Comparison of ENCODE assay signal across 8 cellular contexts in the genomic region with DNA sequence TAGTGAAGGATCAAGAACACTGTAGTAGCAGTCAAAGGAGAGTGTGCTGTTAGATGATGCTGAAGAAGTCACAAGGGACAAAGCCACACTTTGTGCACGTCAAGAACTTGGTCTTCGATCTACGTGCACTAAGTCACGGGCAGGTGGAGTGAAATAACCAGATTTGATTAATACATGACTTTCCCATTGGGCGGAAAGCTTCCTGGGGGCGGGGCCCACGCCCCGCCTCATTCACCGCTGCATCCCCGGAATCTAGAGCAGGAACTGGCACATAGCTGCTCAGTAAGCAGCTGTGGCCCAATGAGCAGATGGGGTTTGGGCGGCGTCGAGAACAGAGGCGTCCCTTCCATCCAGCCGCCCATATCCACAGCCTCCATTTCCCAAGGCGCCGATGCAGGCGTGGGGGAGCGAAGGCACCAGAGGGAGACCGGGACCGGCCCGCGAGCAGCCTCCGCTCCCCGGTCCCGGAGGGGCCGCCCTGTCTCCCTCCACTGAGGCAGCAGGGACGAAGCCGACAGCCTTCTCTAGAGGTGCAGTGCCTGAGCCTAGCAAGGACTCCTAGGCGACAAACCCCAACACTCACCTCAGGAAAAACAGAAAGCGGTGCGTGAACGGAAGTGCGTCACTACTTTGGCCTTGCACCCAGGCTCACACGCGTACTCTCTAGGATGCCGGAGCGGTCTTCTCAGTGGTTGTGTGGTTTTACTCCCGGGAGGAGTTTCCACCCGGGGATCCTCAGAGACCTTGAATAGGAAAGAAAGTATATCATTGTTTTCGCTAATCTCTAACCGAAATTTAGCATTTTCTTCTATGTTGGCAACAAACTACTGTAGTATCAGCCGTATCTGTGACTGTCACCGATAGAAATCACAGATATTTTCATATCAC. TPM values are rescaled to one million over a fixed set of nuclear protein-coding genes. Genes with fewer than 3 reads are reported as not detected.
DNase-seq lines count a peak whose midpoint lies in the region; ATAC-seq and TF ChIP-seq lines count a peak whose summit lies in the region.

No MANE protein-coding gene starts in this region.

- H3K27me3 ChIP-seq in neural cell (ENCODE audit: insufficient read depth, low read depth, low read length) = no peaks in the 10 kb centered on the region

- H2AFZ ChIP-seq in neural cell (ENCODE audit: low read depth, low read length) = peak overlapping the region; percentile 94

- H3K4me2 ChIP-seq in neural cell (ENCODE audit: low read length) = peak overlapping the region; percentile 90

- peak overlapping the region; percentile 84 to 85 for H3K27ac Mint-ChIP-seq in stimulated activated naive CD8-positive, alpha-beta T cell treated with anti-CD3 and anti-CD28 coated beads, Interleukin-15, amount 100 ng/mL, for 72 hours

- no peak for TF ChIP-seq CTCF in LNCaP clone FGC (IDR thresholded peaks at IDR 0.05; ENCODE audit: control insufficient read depth, extremely low read depth, insufficient read depth)
- TF ChIP-seq CTCF in fibroblast of villous mesenchyme (IDR thresholded peaks at IDR 0.05; ENCODE audit: insufficient read depth, low read depth, low read length) = no peak
- TF ChIP-seq CTCF in neural cell (IDR thresholded peaks at IDR 0.05; ENCODE audit: poor library complexity, severe bottlenecking) = peak; percentile 28

- DNase-seq in EL (peak; percentile 92), H4 (ENCODE audit: low spot score) (peak; percentile 89), LNCaP clone FGC (ENCODE audit: low read depth) (peak; percentile 78), SHP77 (lab: John Stamatoyannopoulos, UW) (peak; percentile 86 to 87), activated gamma-delta T cell (lab: John Stamatoyannopoulos, UW) (peak; percentile 51), fibroblast of villous mesenchyme (ENCODE audit: low read depth) (peak; percentile 96)
- peak; percentile 70 to 82 for DNase-seq in stimulated activated naive CD8-positive, alpha-beta T cell treated with anti-CD3 and anti-CD28 coated beads, Interleukin-15, amount 100 ng/mL, for 72 hours

- no peaks in the 10 kb centered on the region for H3K9me3 ChIP-seq in neural cell (ENCODE audit: low read length)

- H3K36me3 ChIP-seq in neural cell (ENCODE audit: insufficient read depth, low read length) = no peaks in the 10 kb centered on the region

- H3F3A ChIP-seq in neural cell (ENCODE audit: insufficient read depth, low read length, poor library complexity, severe bottlenecking) = no peaks in the 10 kb centered on the region

- peak; percentile 79 for TF ChIP-seq EP300 in neural cell (conservative IDR thresholded peaks at IDR 0.05; ENCODE audit: poor library complexity, severe bottlenecking)

- no peaks in the 10 kb centered on the region for H3K79me2 ChIP-seq in neural cell (replicated peaks; ENCODE audit: insufficient read depth, low read length)

- peak overlapping the region; percentile 78 for H3K4me3 ChIP-seq in LNCaP clone FGC (ENCODE audit: low read depth, low read length)
- H3K4me3 ChIP-seq in fibroblast of villous mesenchyme (ENCODE audit: low read depth, low read length) = peak overlapping the region; percentile 96
- H3K4me3 ChIP-seq in neural cell (ENCODE audit: low read length) = peak overlapping the region; percentile 78

- H4K20me1 ChIP-seq in neural cell (ENCODE audit: insufficient read depth) = no peaks in the 10 kb centered on the region

- H3K27ac ChIP-seq in neural cell (ENCODE audit: low read length) = peak overlapping the region; percentile 96

- H3K9me3 Mint-ChIP-seq in stimulated activated naive CD8-positive, alpha-beta T cell treated with anti-CD3 and anti-CD28 coated beads, Interleukin-15, amount 100 ng/mL, for 72 hours = no peaks in the 10 kb centered on the region

- no peaks in the 10 kb centered on the region for H3K27me3 Mint-ChIP-seq in stimulated activated naive CD8-positive, alpha-beta T cell treated with anti-CD3 and anti-CD28 coated beads, Interleukin-15, amount 100 ng/mL, for 72 hours

- H3K4me3 Mint-ChIP-seq in stimulated activated naive CD8-positive, alpha-beta T cell treated with anti-CD3 and anti-CD28 coated beads, Interleukin-15, amount 100 ng/mL, for 72 hours = peak overlapping the region; percentile 84 to 87

- H3K4me1 Mint-ChIP-seq in stimulated activated naive CD8-positive, alpha-beta T cell treated with anti-CD3 and anti-CD28 coated beads, Interleukin-15, amount 100 ng/mL, for 72 hours = peaks cover 16% of the 10 kb centered on the region

- no peak for TF ChIP-seq RAD21 in neural cell (conservative IDR thresholded peaks at IDR 0.05)

- no peaks in the 10 kb centered on the region for H3K9me2 ChIP-seq in neural cell (ENCODE audit: insufficient read depth, low read length)

- peak overlapping the region; percentile 96 for H3K9ac ChIP-seq in neural cell (ENCODE audit: low read length)

- ATAC-seq in stimulated activated naive CD8-positive, alpha-beta T cell treated with anti-CD3 and anti-CD28 coated beads, Interleukin-15, amount 100 ng/mL, for 72 hours = peak; percentile 98

TF ChIP-seq in neural cell, 6 proteins besides CTCF, POLR2A, EP300 and RAD21:
- no peak for TF ChIP-seq EZH2 (IDR thresholded peaks at IDR 0.05; ENCODE audit: borderline replicate concordance, insufficient read depth, low read length, poor library complexity, severe bottlenecking)
- peak; percentile 98 for TF ChIP-seq POLR2AphosphoS5 (IDR thresholded peaks at IDR 0.05)
- TF ChIP-seq TAF1 (IDR thresholded peaks at IDR 0.05; ENCODE audit: low read depth) = peak; percentile 90
- TF ChIP-seq SMC3 (conservative IDR thresholded peaks at IDR 0.05; ENCODE audit: poor library complexity) = peak; percentile 54
- TF ChIP-seq, protein P1, sequence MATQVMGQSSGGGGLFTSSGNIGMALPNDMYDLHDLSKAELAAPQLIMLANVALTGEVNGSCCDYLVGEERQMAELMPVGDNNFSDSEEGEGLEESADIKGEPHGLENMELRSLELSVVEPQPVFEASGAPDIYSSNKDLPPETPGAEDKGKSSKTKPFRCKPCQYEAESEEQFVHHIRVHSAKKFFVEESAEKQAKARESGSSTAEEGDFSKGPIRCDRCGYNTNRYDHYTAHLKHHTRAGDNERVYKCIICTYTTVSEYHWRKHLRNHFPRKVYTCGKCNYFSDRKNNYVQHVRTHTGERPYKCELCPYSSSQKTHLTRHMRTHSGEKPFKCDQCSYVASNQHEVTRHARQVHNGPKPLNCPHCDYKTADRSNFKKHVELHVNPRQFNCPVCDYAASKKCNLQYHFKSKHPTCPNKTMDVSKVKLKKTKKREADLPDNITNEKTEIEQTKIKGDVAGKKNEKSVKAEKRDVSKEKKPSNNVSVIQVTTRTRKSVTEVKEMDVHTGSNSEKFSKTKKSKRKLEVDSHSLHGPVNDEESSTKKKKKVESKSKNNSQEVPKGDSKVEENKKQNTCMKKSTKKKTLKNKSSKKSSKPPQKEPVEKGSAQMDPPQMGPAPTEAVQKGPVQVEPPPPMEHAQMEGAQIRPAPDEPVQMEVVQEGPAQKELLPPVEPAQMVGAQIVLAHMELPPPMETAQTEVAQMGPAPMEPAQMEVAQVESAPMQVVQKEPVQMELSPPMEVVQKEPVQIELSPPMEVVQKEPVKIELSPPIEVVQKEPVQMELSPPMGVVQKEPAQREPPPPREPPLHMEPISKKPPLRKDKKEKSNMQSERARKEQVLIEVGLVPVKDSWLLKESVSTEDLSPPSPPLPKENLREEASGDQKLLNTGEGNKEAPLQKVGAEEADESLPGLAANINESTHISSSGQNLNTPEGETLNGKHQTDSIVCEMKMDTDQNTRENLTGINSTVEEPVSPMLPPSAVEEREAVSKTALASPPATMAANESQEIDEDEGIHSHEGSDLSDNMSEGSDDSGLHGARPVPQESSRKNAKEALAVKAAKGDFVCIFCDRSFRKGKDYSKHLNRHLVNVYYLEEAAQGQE (IDR thresholded peaks at IDR 0.05; ENCODE audit: borderline replicate concordance) = peak; percentile 90
- peak; percentile 87 for TF ChIP-seq MXI1 (conservative IDR thresholded peaks at IDR 0.05; ENCODE audit: poor library complexity, severe bottlenecking)

RNA-seq across cellular contexts. Expression of a gene that starts 4.9 kb away (rescaled TPM):
- 3.3 and 7.1 TPM in 2 replicates for total RNA-seq in H4 (2014; rRNA removed; shearing (Covaris generic))
- 2.2 and 2.6 TPM in 2 replicates for total RNA-seq in fibroblast of villous mesenchyme
- polyA plus RNA-seq in neural cell = 6.6 and 11.8 TPM in 2 replicates
- polyA minus RNA-seq in neural cell = 14.8 and 17.3 TPM in 2 replicates

RNA-seq across cellular contexts. Expression of a gene that starts 22.2 kb away (rescaled TPM):
- 9.0 and 10.0 TPM in 2 replicates for total RNA-seq in H4 (2014; rRNA removed; shearing (Covaris generic))
- 13.5 and 14.7 TPM in 2 replicates for total RNA-seq in fibroblast of villous mesenchyme
- 35.9 and 40.4 TPM in 2 replicates for polyA plus RNA-seq in neural cell
- 30.9 and 32.4 TPM in 2 replicates for polyA minus RNA-seq in neural cell

RNA-seq across cellular contexts. Expression of a gene that starts 42.0 kb away (rescaled TPM):
- 0.19 and 0.66 TPM in 2 replicates for total RNA-seq in H4 (2014; rRNA removed; shearing (Covaris generic))
- total RNA-seq in fibroblast of villous mesenchyme = not detected in 2 replicates
- polyA plus RNA-seq in neural cell = not detected in 2 replicates
- 0.23 TPM in 1 of 2 replicates, not detected in the other for polyA minus RNA-seq in neural cell

RNA-seq across cellular contexts. Expression of a gene that starts 42.4 kb away (rescaled TPM):
- not detected in 2 replicates for total RNA-seq in H4 (2014; rRNA removed; shearing (Covaris generic))
- total RNA-seq in fibroblast of villous mesenchyme = not detected in 2 replicates
- not detected in 2 replicates for polyA plus RNA-seq in neural cell
- polyA minus RNA-seq in neural cell = not detected in 2 replicates

Comparison
In these comparisons a context has a peak if more than half of its experiments do, and no peak if none do; other contexts are left out.
1. Peak in every context shown above with its lines: DNase-seq, ATAC-seq, H3K4me3 ChIP-seq and H3K27ac ChIP-seq.